ENCODE assay signal across 7 cellular contexts in genomic region chr9:33164921-33165262, GRCh38. TPM values are rescaled to one million over a fixed set of nuclear protein-coding genes. Genes with fewer than 3 reads are reported as not detected.
DNase-seq lines count a peak whose midpoint lies in the region; ATAC-seq, FAIRE-seq and TF ChIP-seq lines count a peak whose summit lies in the region.
"Not testable (repeated sequence)": the region's sequence is repeated elsewhere in the genome, so short reads cannot be mapped to it uniquely, and the experiment has no call there.

No MANE protein-coding gene starts in this region.

- TF ChIP-seq POLR2A in Peyer's patch (IDR thresholded peaks at IDR 0.05); heart left ventricle (IDR thresholded peaks at IDR 0.05): not testable (repeated sequence)

- DNase-seq in GM12864 (ENCODE audit: low read depth); Peyer's patch; colonic mucosa; heart left ventricle; naive B cell; small intestine: not testable (repeated sequence)

- H3K4me3 Mint-ChIP-seq in activated naive CD4-positive, alpha-beta T cell treated with anti-CD3 and anti-CD28 coated beads, Interleukin-2, amount 50 U/mL, for 24 hours, result peak overlapping the region; percentile 93
- H3K4me3 Mint-ChIP-seq in naive B cell, result peak overlapping the region; percentile 92 to 100 (median 95)

- intact Hi-C loops in colonic mucosa (cut with DNase I), result not testable (repeated sequence)
- intact Hi-C loops in heart left ventricle (cut with DNase I), result loop anchor here in 9 of 10 donors (5.0 to 10.0 kb wide), 8 partner anchors 33 to 97 kb away; partner anchors contain the start of gene BAG1 (in 1 of the 9)

- not testable (repeated sequence) for H3K36me3 ChIP-seq in Peyer's patch; colonic mucosa; heart left ventricle; small intestine (ENCODE audit: control insufficient read depth in 2 of 2, insufficient read depth in 2 of 2, low read length in 2 of 2)

- peak overlapping the region; percentile 86 for H3K27ac Mint-ChIP-seq in activated naive CD4-positive, alpha-beta T cell treated with anti-CD3 and anti-CD28 coated beads, Interleukin-2, amount 50 U/mL, for 24 hours
- H3K27ac Mint-ChIP-seq in naive B cell, result peak overlapping the region; percentile 49 to 98 (median 98)

- H3K4me1 ChIP-seq in Peyer's patch (peaks cover 25 to 59% (median 40%) of the 10 kb centered on the region in 4 donors), colonic mucosa (peaks cover 43% of the 10 kb centered on the region), heart left ventricle (peaks cover 19 to 68% (median 60%) of the 10 kb centered on the region in 12 donors), small intestine (ENCODE audit: control insufficient read depth in 2 of 2, insufficient read depth in 1 of 2, low read depth in 1 of 2, low read length in 1 of 2) (peaks cover 23 to 39% of the 10 kb centered on the region in 2 donors)

- not testable (repeated sequence) for TF ChIP-seq CTCF in GM12864 (IDR thresholded peaks at IDR 0.05; ENCODE audit: low read depth, low read length, missing control alignments); Peyer's patch (IDR thresholded peaks at IDR 0.05); colonic mucosa (IDR thresholded peaks at IDR 0.05); heart left ventricle (IDR thresholded peaks at IDR 0.05)

- not testable (repeated sequence) for FAIRE-seq in small intestine (lab: Jason Lieb, UNC)

- H3K27ac ChIP-seq in Peyer's patch (peak overlapping the region; percentile 87 to 98 (median 98)), colonic mucosa (peak overlapping the region; percentile 95), heart left ventricle (peak overlapping the region; percentile 96 to 100 (median 99)), small intestine (ENCODE audit: low read depth in 1 of 2, low read length in 1 of 2) (peak overlapping the region; percentile 85 to 93)

- H3K27me3 ChIP-seq in Peyer's patch; colonic mucosa; heart left ventricle; small intestine (ENCODE audit: control insufficient read depth in 2 of 2, insufficient read depth in 2 of 2, low read length in 2 of 2): not testable (repeated sequence)

- H3K4me3 ChIP-seq in GM12864 (ENCODE audit: low read depth, low read length) (peak overlapping the region; percentile 93), Peyer's patch (peak overlapping the region; percentile 58 to 99 (median 92)), colonic mucosa (peak overlapping the region; percentile 86), heart left ventricle (peak overlapping the region; percentile 65 to 100 (median 91)), small intestine (ENCODE audit: low read depth in 1 of 2, low read length in 2 of 2) (peak overlapping the region; percentile 90 to 91)

- H3K36me3 Mint-ChIP-seq in activated naive CD4-positive, alpha-beta T cell treated with anti-CD3 and anti-CD28 coated beads, Interleukin-2, amount 50 U/mL, for 24 hours; naive B cell: not testable (repeated sequence)

- peaks cover 79% of the 10 kb centered on the region for H3K4me1 Mint-ChIP-seq in activated naive CD4-positive, alpha-beta T cell treated with anti-CD3 and anti-CD28 coated beads, Interleukin-2, amount 50 U/mL, for 24 hours
- H3K4me1 Mint-ChIP-seq in naive B cell, result peaks cover 70 to 83% (median 81%) of the 10 kb centered on the region in 3 donors

- not testable (repeated sequence) for H3K27me3 Mint-ChIP-seq in activated naive CD4-positive, alpha-beta T cell treated with anti-CD3 and anti-CD28 coated beads, Interleukin-2, amount 50 U/mL, for 24 hours; naive B cell

- H3K9ac ChIP-seq in colonic mucosa (ENCODE audit: low read depth in 2 of 2, low read length in 2 of 2), result peak overlapping the region; percentile 0 to 99

- WGBS in heart left ventricle, 4 donors, result 21 to 33% (median 26%) methylated on average over 7 of the region's 7 CpGs
- 37 to 70% (median 55%) methylated on average over 7 of the region's 7 CpGs for WGBS in small intestine, 3 donors

- not testable (repeated sequence) for H3K9me3 ChIP-seq in Peyer's patch; colonic mucosa; heart left ventricle; small intestine (ENCODE audit: control insufficient read depth, low read depth)

- not testable (repeated sequence) for H3K9me3 Mint-ChIP-seq in activated naive CD4-positive, alpha-beta T cell treated with anti-CD3 and anti-CD28 coated beads, Interleukin-2, amount 50 U/mL, for 24 hours; naive B cell

- ATAC-seq in heart left ventricle; naive B cell (ENCODE audit: low read depth in 2 of 2): not testable (repeated sequence)

RNA-seq across cellular contexts. Expression of gene B4GALT1, which starts 2.2 kb away (rescaled TPM):
- total RNA-seq in Peyer's patch (10 to 100 TPM; 26.4 to 65.3 (median 44.1) TPM), colonic mucosa (10 to 100 TPM; 76.9 to 78.7 TPM), heart left ventricle (10 to 100 TPM; 27.4 to 73.3 (median 44.8) TPM)
- polyA plus RNA-seq in heart left ventricle (10 to 100 TPM; 10.6 to 37.2 TPM), naive B cell (ENCODE audit: low read depth in 6 of 6) (100 to 1,000 TPM in 1 of 6 donors, 10 to 100 TPM in 5; 30.4 to 112 (median 72.8) TPM), small intestine (10 to 100 TPM; 11.9 to 49.6 (median 14.9) TPM)
